In genomic region chr2:45439788-45440773, GRCh38 we compare ENCODE assay signal across 8 cellular contexts.
DNase-seq lines count a peak whose midpoint lies in the region; ATAC-seq, FAIRE-seq and TF ChIP-seq lines count a peak whose summit lies in the region.

No MANE protein-coding gene starts in this region.

- H4K20me1 ChIP-seq in fibroblast of lung (ENCODE audit: control insufficient read depth, extremely low read depth, insufficient read depth, low read length), result no peaks in the 10 kb centered on the region

- no TSS peak for BruUV-seq in A673 (replicated peaks; lab: Mats Ljungman, UMichigan)

- peaks cover 3% of the 10 kb centered on the region for H3K4me1 ChIP-seq in fibroblast of lung (ENCODE audit: control insufficient read depth, extremely low read depth, insufficient read depth, low read length)
- no peaks in the 10 kb centered on the region for H3K4me1 ChIP-seq in A673 (ENCODE audit: insufficient read depth, low read length, poor library complexity, severe bottlenecking)
- peaks cover 0 to 9% of the 10 kb centered on the region in 2 donors for H3K4me1 ChIP-seq in ascending aorta

- no peak overlapping the region for H3K4me2 ChIP-seq in fibroblast of lung (ENCODE audit: extremely low read depth, insufficient read depth, low read length)

- peak; percentile 59 for ATAC-seq in GM21390 (IDR thresholded peaks at IDR 0.05; ENCODE audit: unreplicated experiment)
- peak; percentile 61 for ATAC-seq in HG03571 (IDR thresholded peaks at IDR 0.05; ENCODE audit: unreplicated experiment)

- intact Hi-C loops in A673 (cut with micrococcal nuclease; ENCODE audit: unreplicated experiment), result no loop called here
- intact Hi-C loops in ascending aorta (cut with DNase I), result no loop called here

- H3K9me3 ChIP-seq in fibroblast of lung (ENCODE audit: control insufficient read depth, insufficient read depth, low read depth, low read length), result no peaks in the 10 kb centered on the region
- no peaks in the 10 kb centered on the region for H3K9me3 ChIP-seq in A673 (ENCODE audit: low read depth, low read length, poor library complexity, severe bottlenecking)
- no peaks in the 10 kb centered on the region for H3K9me3 ChIP-seq in ascending aorta

- H3K4me3 ChIP-seq in GM06990 (replicated peaks; ENCODE audit: low read depth, low read length), result no peak overlapping the region
- no peak overlapping the region for H3K4me3 ChIP-seq in fibroblast of lung (replicated peaks in 1 of 4; ENCODE audit: control extremely low read depth in 1 of 4, insufficient read depth in 1 of 4, low read depth in 3 of 4, low read length in 4 of 4)
- no peak overlapping the region for H3K4me3 ChIP-seq in A673 (ENCODE audit: low read depth, low read length, poor library complexity, severe bottlenecking)
- no peak overlapping the region for H3K4me3 ChIP-seq in ascending aorta

- peak; percentile 24 for DNase-seq in GM06990 (ENCODE audit: extremely low read depth, insufficient read length)
- DNase-seq in fibroblast of lung (ENCODE audit: low read depth in 2 of 2), result peak; percentile 17 to 45
- DNase-seq in A673 (ENCODE audit: low spot score), result no peak
- no peak for DNase-seq in activated naive CD4-positive, alpha-beta T cell (lab: John Stamatoyannopoulos, UW)
- no peak for DNase-seq in ascending aorta (ENCODE audit: low spot score in 2 of 2)
- no peak for DNase-seq in HTR-8/SVneo (ENCODE audit: insufficient read length, low spot score)

- FAIRE-seq in HTR-8/SVneo (lab: Jason Lieb, UNC), result no peak

- TF ChIP-seq CTCF in GM06990 (IDR thresholded peaks at IDR 0.05; ENCODE audit: insufficient read depth, low read length, poor library complexity, severe bottlenecking) (no peak), fibroblast of lung (conservative IDR thresholded peaks at IDR 0.05 in 1 of 2, IDR thresholded peaks at IDR 0.05 in 1 of 2; ENCODE audit: low read depth in 1 of 2, low read length in 2 of 2) (peak; percentile 17 to 34), A673 (conservative IDR thresholded peaks at IDR 0.05; ENCODE audit: low read depth, low read length) (no peak), ascending aorta (IDR thresholded peaks at IDR 0.05) (no peak)

- H3K9ac ChIP-seq in fibroblast of lung (ENCODE audit: insufficient read depth, low read length), result no peak overlapping the region

- H3K27me3 ChIP-seq in GM06990 (replicated peaks; ENCODE audit: control insufficient read depth, insufficient read depth, low read length) (no peaks in the 10 kb centered on the region), fibroblast of lung (ENCODE audit: control insufficient read depth, insufficient read depth, low read length) (no peaks in the 10 kb centered on the region), A673 (replicated peaks; ENCODE audit: insufficient read depth, low read depth, low read length, poor library complexity) (no peaks in the 10 kb centered on the region), ascending aorta (no peaks in the 10 kb centered on the region)

- H2AFZ ChIP-seq in fibroblast of lung (ENCODE audit: low read length), result no peak overlapping the region

- H3K79me2 ChIP-seq in fibroblast of lung (ENCODE audit: control insufficient read depth, insufficient read depth, low read length), result no peaks in the 10 kb centered on the region

- no peaks in the 10 kb centered on the region; the same call in 1 of the 2 replicates for H3K36me3 ChIP-seq in GM06990 (ENCODE audit: control insufficient read depth, insufficient read depth, low read length)
- no peaks in the 10 kb centered on the region for H3K36me3 ChIP-seq in fibroblast of lung (ENCODE audit: control insufficient read depth, insufficient read depth, low read length)
- H3K36me3 ChIP-seq in A673 (ENCODE audit: insufficient read depth, low read length, poor library complexity, severe bottlenecking), result no peaks in the 10 kb centered on the region
- H3K36me3 ChIP-seq in ascending aorta, result no peaks in the 10 kb centered on the region

- CTCF ChIA-PET in A673 (lab: Charles Lee), result no interaction called here

- POLR2A ChIA-PET in A673 (lab: Charles Lee; ENCODE audit: low non-redundant PET), result no interaction called here

- H3K27ac ChIP-seq in fibroblast of lung (ENCODE audit: insufficient read depth, low read length), result no peak overlapping the region
- H3K27ac ChIP-seq in A673 (ENCODE audit: low read depth, low read length, poor library complexity, severe bottlenecking), result no peak overlapping the region
- H3K27ac ChIP-seq in ascending aorta, result no peak overlapping the region

Comparison
In these comparisons a context has a peak if more than half of its experiments do, and no peak if none do; other contexts are left out.
1. DNase-seq: peak in GM06990 (single experiment) and fibroblast of lung (2 of 2); none in A673 (single experiment), activated naive CD4-positive, alpha-beta T cell (0 of 4), ascending aorta (0 of 2) and HTR-8/SVneo (single experiment).
2. CTCF ChIP-seq: peak in fibroblast of lung (2 of 2); none in GM06990 (single experiment), A673 (single experiment) and ascending aorta (0 of 3).